In genomic region chr20:20492521-20493334, GRCh38 we compare ENCODE assay signal across 10 cellular contexts.
DNase-seq lines count a peak whose midpoint lies in the region; ATAC-seq, FAIRE-seq and TF ChIP-seq lines count a peak whose summit lies in the region.
"Had no signal": no experiment of that assay in that cellular context is flagged by ENCODE, and none has a peak within 500 bp of the region (broad histone marks: within the 10 kb centered on the region; RNA-seq: fewer than 3 reads in every experiment).

No MANE protein-coding gene starts in this region.

- no peaks in the 10 kb centered on the region for H3K27me3 ChIP-seq in H1 (replicated peaks in 1 of 4; ENCODE audit: control insufficient read depth in 3 of 4, extremely low read depth in 1 of 4, insufficient read depth in 3 of 4, low read length in 3 of 4)
- no peaks in the 10 kb centered on the region for H3K27me3 ChIP-seq in right atrium auricular region

- H3K23ac ChIP-seq in H1 (ENCODE audit: insufficient read length): no peak overlapping the region

- DNase-seq in HuH-7 (ENCODE audit: low spot score) (peak; percentile 32), NCI-H524 (lab: John Stamatoyannopoulos, UW) (peak; percentile 76 to 90), H1 (ENCODE audit: low read depth in 1 of 2, low spot score in 2 of 2) (no peak), nucleus accumbens (lab: John Stamatoyannopoulos, UW) (peak in 48 of 56 donors; percentile 16 to 86 (median 66)), GM13977 (ENCODE audit: low spot score) (no peak), right atrium auricular region (ENCODE audit: low spot score) (no peak)
- DNase-seq in stimulated activated naive B cell treated with anti-CD40 and anti-IgM and Interleukin-4, amounts not matched to agents 10 μg/mL and 1 μg/mL and 100 μg/mL, for 72 hours: no peak
- DNase-seq: EL had no signal

- no peaks in the 10 kb centered on the region for H3K27me3 Mint-ChIP-seq in stimulated activated naive B cell treated with anti-CD40 and anti-IgM and Interleukin-4, amounts not matched to agents 10 μg/mL and 1 μg/mL and 100 μg/mL, for 72 hours

- no peak overlapping the region for H2BK15ac ChIP-seq in H1 (ENCODE audit: low read length)

- no peak overlapping the region for H2BK120ac ChIP-seq in H1 (replicated peaks; ENCODE audit: low read depth, low read length)

- H3K9me3 Mint-ChIP-seq in stimulated activated naive B cell treated with anti-CD40 and anti-IgM and Interleukin-4, amounts not matched to agents 10 μg/mL and 1 μg/mL and 100 μg/mL, for 72 hours: no peaks in the 10 kb centered on the region

- no peaks in the 10 kb centered on the region for H3K23me2 ChIP-seq in H1 (ENCODE audit: low read depth, low read length)

- in situ Hi-C loops in GM13977 (cut with MboI; ENCODE audit: low pct_unique_long_range_greater_than_20kb, low sequenced_read_pairs, unreplicated experiment): no loop called here

- H3K4me3 Mint-ChIP-seq in stimulated activated naive B cell treated with anti-CD40 and anti-IgM and Interleukin-4, amounts not matched to agents 10 μg/mL and 1 μg/mL and 100 μg/mL, for 72 hours: no peak overlapping the region

- ATAC-seq in stimulated activated naive B cell treated with anti-CD40 and anti-IgM and Interleukin-4, amounts not matched to agents 10 μg/mL and 1 μg/mL and 100 μg/mL, for 72 hours (replicated peaks): no peak
- ATAC-seq: HCT116 had no signal

- H4K8ac ChIP-seq in H1 (ENCODE audit: extremely low read depth, insufficient read depth, low read length): peak overlapping the region; percentile 66

- FAIRE-seq in H1 (lab: Jason Lieb, UNC): no peak
- FAIRE-seq: HTR-8/SVneo had no signal

- no peak overlapping the region for H3K9ac ChIP-seq in H1 (replicated peaks in 1 of 4; ENCODE audit: extremely low read depth in 1 of 4, low read depth in 3 of 4, low read length in 3 of 4)

- H2AK5ac ChIP-seq in H1 (ENCODE audit: low read depth, low read length): no peak overlapping the region

- H3K27ac ChIP-seq in H1 (ENCODE audit: low read depth, low read length) (peak overlapping the region; percentile 38), right atrium auricular region (no peak overlapping the region)

- H3K4me1 Mint-ChIP-seq in stimulated activated naive B cell treated with anti-CD40 and anti-IgM and Interleukin-4, amounts not matched to agents 10 μg/mL and 1 μg/mL and 100 μg/mL, for 72 hours: peaks cover 29 to 52% of the 10 kb centered on the region in 2 donors

- no peak overlapping the region for H4K91ac ChIP-seq in H1 (replicated peaks; ENCODE audit: insufficient read length, low read length)

- no peak overlapping the region for H2BK12ac ChIP-seq in H1 (ENCODE audit: low read depth, low read length)

- no peaks in the 10 kb centered on the region for H4K20me1 ChIP-seq in H1 (replicated peaks in 1 of 2; ENCODE audit: control insufficient read depth in 1 of 2, insufficient read depth in 2 of 2, low read length in 2 of 2)

- no peak overlapping the region for H2BK20ac ChIP-seq in H1 (ENCODE audit: low read length)

- TF ChIP-seq EP300 in H1 (IDR thresholded peaks at IDR 0.05; ENCODE audit: borderline replicate concordance in 1 of 2, low read depth in 2 of 2, low read length in 2 of 2): no peak

- no peaks in the 10 kb centered on the region for H3K79me1 ChIP-seq in H1 (ENCODE audit: low read depth, low read length)

- no peak overlapping the region for H2AFZ ChIP-seq in H1 (ENCODE audit: low read length)

- H4K5ac ChIP-seq in H1 (ENCODE audit: insufficient read length, low read depth, low read length): no peak overlapping the region

- H3K36me3 ChIP-seq in H1 (ENCODE audit: control insufficient read depth in 2 of 4, insufficient read depth in 4 of 4, low read length in 3 of 4): no peaks in the 10 kb centered on the region
- peaks cover 31% of the 10 kb centered on the region for H3K36me3 ChIP-seq in right atrium auricular region

- no peak overlapping the region; a peak in 1 of 8 replicates for H3K4me3 ChIP-seq in H1 (ENCODE audit: extremely low read depth in 1 of 4, insufficient read depth in 2 of 4, low read depth in 3 of 4, low read length in 4 of 4)
- H3K4me3 ChIP-seq in right atrium auricular region: no peak overlapping the region

- no peak for TF ChIP-seq POLR2A in H1 (IDR thresholded peaks at IDR 0.05; ENCODE audit: control extremely low read depth in 1 of 2, low read depth in 2 of 2, low read length in 2 of 2)

- TF ChIP-seq RAD21 in H1 (IDR thresholded peaks at IDR 0.05 in 1 of 2, conservative IDR thresholded peaks at IDR 0.05 in 1 of 2; ENCODE audit: low read depth in 2 of 2, low read length in 2 of 2): no peak

- WGBS in H1 (ENCODE audit: extremely low coverage in 1 of 2, insufficient coverage in 1 of 2, insufficient read length in 1 of 2, insufficient replicate concordance in 2 of 2, low coverage in 1 of 2, low lambda C conversion rate in 2 of 2, missing lambda C conversion rate in 1 of 2), 2 experiments: 48% methylated on average over 14 of the region's 14 CpGs; no CpG with 5 or more reads in 1 of the 2 experiments

- no peak overlapping the region for H2BK5ac ChIP-seq in H1 (ENCODE audit: low read depth, low read length)

- no peak overlapping the region for H3K18ac ChIP-seq in H1 (ENCODE audit: extremely low read depth, low read length)

- POLR2A ChIA-PET in H1 (lab: Charles Lee; ENCODE audit: partially characterized antibody): interaction anchor here (1.0 to 1.1 kb wide), 2 partner anchors 29 to 40 kb away, joined by 3 to 4 read pairs; no protein-coding TSS in a partner anchor

- H3K27ac Mint-ChIP-seq in stimulated activated naive B cell treated with anti-CD40 and anti-IgM and Interleukin-4, amounts not matched to agents 10 μg/mL and 1 μg/mL and 100 μg/mL, for 72 hours: no peak overlapping the region

- 0 out of 4 replicates have a peak overlapping the region, but pooled peaks have one; percentile 4 to 24 for H3K4me2 ChIP-seq in H1 (ENCODE audit: insufficient read depth in 1 of 2, low read depth in 2 of 2, low read length in 2 of 2)

- no peak overlapping the region for H3K14ac ChIP-seq in H1 (ENCODE audit: insufficient read length)

- H3K36me3 Mint-ChIP-seq in stimulated activated naive B cell treated with anti-CD40 and anti-IgM and Interleukin-4, amounts not matched to agents 10 μg/mL and 1 μg/mL and 100 μg/mL, for 72 hours: peaks cover 21 to 57% of the 10 kb centered on the region in 2 donors

- no peaks in the 10 kb centered on the region for H3K79me2 ChIP-seq in H1 (ENCODE audit: control insufficient read depth in 1 of 2, insufficient read depth in 2 of 2, low read length in 2 of 2)

- no peak overlapping the region for H3K56ac ChIP-seq in H1 (replicated peaks; ENCODE audit: insufficient read length, low read depth, low read length)

- no peak for TF ChIP-seq CTCF in H1 (IDR thresholded peaks at IDR 0.05; ENCODE audit: control extremely low read depth in 1 of 3, insufficient read depth in 1 of 3, low read depth in 1 of 3, low read length in 3 of 3)
- TF ChIP-seq CTCF in GM13977 (IDR thresholded peaks at IDR 0.05; ENCODE audit: extremely low read depth, insufficient read depth, missing control alignments): no peak
- TF ChIP-seq CTCF in right atrium auricular region (IDR thresholded peaks at IDR 0.05): no peak

- H3K4ac ChIP-seq in H1 (replicated peaks; ENCODE audit: insufficient read length, low read depth, low read length): no peak overlapping the region

- H3K9me3 ChIP-seq in H1 (ENCODE audit: insufficient read depth in 2 of 2, low read depth in 1 of 2, low read length in 1 of 2) (no peaks in the 10 kb centered on the region), right atrium auricular region (no peaks in the 10 kb centered on the region)

- CTCF ChIA-PET in H1 (lab: Charles Lee; ENCODE audit: partially characterized antibody): interaction anchor here (0.6 to 1.2 kb wide), 4 partner anchors 28 to 78 kb away, joined by 3 read pairs; no protein-coding TSS in a partner anchor

- H3K4me1 ChIP-seq in H1 (replicated peaks in 1 of 4; ENCODE audit: control insufficient read depth in 3 of 4, insufficient read depth in 4 of 4, low read length in 3 of 4) (peaks cover 0 to 16% (median 10%) of the 10 kb centered on the region in 4 experiments; a peak in 5 of 7 replicates), right atrium auricular region (no peaks in the 10 kb centered on the region)

TF ChIP-seq in H1, 55 proteins besides CTCF, POLR2A, EP300 and RAD21:
- peak; percentile 68; the same call in 1 of the 2 replicates for TF ChIP-seq TEAD4 (IDR thresholded peaks at IDR 0.05; ENCODE audit: low read depth, low read length)
- TF ChIP-seq SRF (IDR thresholded peaks at IDR 0.05; ENCODE audit: low read depth, low read length): no peak

Comparison
In these comparisons a context has a peak if more than half of its experiments do, and no peak if none do; other contexts are left out.
1. DNase-seq: peak in HuH-7 (single experiment), NCI-H524 (2 of 2) and nucleus accumbens (48 of 56); none in H1 (0 of 2), stimulated activated naive B cell treated with anti-CD40 and anti-IgM and Interleukin-4, amounts not matched to agents 10 μg/mL and 1 μg/mL and 100 μg/mL, for 72 hours (single experiment), GM13977 (single experiment) and right atrium auricular region (single experiment).